Comparison of ENCODE assay signal across 18 cellular contexts in genomic region chr4:56727150-56727549, GRCh38. TPM values are rescaled to one million over a fixed set of nuclear protein-coding genes. Genes with fewer than 3 reads are reported as not detected.
A peak's percentile ranks its signal among the peaks of the same experiment; 100 is the strongest.
DNase-seq lines count a peak whose midpoint lies in the region; ATAC-seq and TF ChIP-seq lines count a peak whose summit lies in the region.
"Had no signal": no experiment of that assay in that cellular context is flagged by ENCODE, and none has a peak within 500 bp of the region (broad histone marks: within the 10 kb centered on the region; RNA-seq: fewer than 3 reads in every experiment).

No MANE protein-coding gene starts in this region.

- H3K23ac ChIP-seq in H9 (ENCODE audit: insufficient read length, low read depth, low read length) (no peak overlapping the region), IMR-90 (ENCODE audit: low read depth, low read length) (no peak overlapping the region)

- intact Hi-C loops in IMR-90 (cut with micrococcal nuclease): no loop called here
- intact Hi-C loops in activated CD4-positive, alpha-beta T cell treated with anti-CD3 and anti-CD28 coated beads for 36 hours (cut with DNase I, micrococcal nuclease): no loop called here

- POLR2A ChIA-PET in IMR-90 (lab: Charles Lee; ENCODE audit: unreplicated experiment): no interaction called here
- POLR2A ChIA-PET in activated CD4-positive, alpha-beta T cell treated with anti-CD3 and anti-CD28 coated beads for 36 hours (lab: Charles Lee): no interaction called here

- H3K79me1 ChIP-seq in H9 (ENCODE audit: insufficient read depth, low read depth, low read length, poor library complexity, severe bottlenecking): no peaks in the 10 kb centered on the region
- H3K79me1 ChIP-seq in IMR-90 (ENCODE audit: low read depth in 1 of 2, low read length in 2 of 2): no peaks in the 10 kb centered on the region

- no peaks in the 10 kb centered on the region for H3K23me2 ChIP-seq in H9 (ENCODE audit: insufficient read length, low read depth, low read length, poor library complexity, severe bottlenecking)

- H3K4me2 ChIP-seq in H9 (ENCODE audit: insufficient read depth, insufficient read length, low read length) (no peak overlapping the region), IMR-90 (ENCODE audit: low read depth, low read length) (no peak overlapping the region)

- DNase-seq in H9 (no peak), IMR-90 (peak; percentile 32), chondrocyte (ENCODE audit: low spot score) (no peak), myocyte (ENCODE audit: low read depth) (peak; percentile 32), NCI-H1105 treated with DMSO at 0.1 percent for 48 hours (lab: John Stamatoyannopoulos, UW) (no peak)
- no peak for DNase-seq in central memory CD4-positive, alpha-beta T cell
- DNase-seq in activated CD4-positive, alpha-beta T cell treated with anti-CD3 and anti-CD28 coated beads for 36 hours: no peak
- DNase-seq: activated CD4-positive, CD25-positive, alpha-beta regulatory T cell treated with anti-CD3 and anti-CD28 coated beads, Interleukin-2, amount 50 U/mL, for 72 hours; activated naive CD8-positive, alpha-beta T cell treated with anti-CD3 and anti-CD28 coated beads, Interleukin-2, amount 10 ng/mL, durations not matched to agents 7 days and 5 days; DND-41; left colon; NCI-H1436; NCI-H2171 treated with DMSO at 0.1 percent for 48 hours; NCI-H748 treated with DMSO at 0.1 percent for 48 hours; OCI-M1 had no signal

- no peak overlapping the region for H2BK5ac ChIP-seq in H9 (ENCODE audit: insufficient read length, low read length)
- H2BK5ac ChIP-seq in IMR-90 (ENCODE audit: low read depth, low read length, poor library complexity, severe bottlenecking): no peak overlapping the region

- H4K5ac ChIP-seq in H9 (ENCODE audit: insufficient read length, low read depth, low read length): no peak overlapping the region
- no peak overlapping the region for H4K5ac ChIP-seq in IMR-90 (ENCODE audit: low read depth, low read length)

- H2BK120ac ChIP-seq in H9 (ENCODE audit: low read depth, low read length, poor library complexity, severe bottlenecking): no peak overlapping the region
- H2BK120ac ChIP-seq in IMR-90 (ENCODE audit: low read depth, low read length): no peak overlapping the region

- H3T11ph ChIP-seq in H9 (ENCODE audit: low read length): no peak overlapping the region

- H3K27me3 ChIP-seq in H9 (ENCODE audit: insufficient read depth, low read length) (no peaks in the 10 kb centered on the region), IMR-90 (ENCODE audit: control insufficient read depth, insufficient read depth, low read length) (peaks cover 4% of the 10 kb centered on the region; the same call in 1 of the 2 replicates)
- H3K27me3 ChIP-seq: SJCRH30 had no signal

- no peak overlapping the region for H3K18ac ChIP-seq in H9 (ENCODE audit: insufficient read length, low read depth, low read length)
- no peak overlapping the region for H3K18ac ChIP-seq in IMR-90 (ENCODE audit: low read depth, low read length)

- H3K9me1 ChIP-seq in IMR-90 (ENCODE audit: insufficient read depth, low read length): 0 out of 2 replicates have a peak, but pooled peaks cover 3% of the 10 kb centered on the region

- H3K27me3 Mint-ChIP-seq in H9 (ENCODE audit: low read depth) (peaks cover 5% of the 10 kb centered on the region; the same call in 1 of the 2 replicates), chondrocyte (ENCODE audit: low read depth) (peaks cover 8% of the 10 kb centered on the region)
- H3K27me3 Mint-ChIP-seq in activated CD4-positive, alpha-beta T cell treated with anti-CD3 and anti-CD28 coated beads for 36 hours: no peaks in the 10 kb centered on the region
- H3K27me3 Mint-ChIP-seq: dendritic cell treated with granulocyte-macrophage colony-stimulating factor and Interleukin-4, amounts not matched to agents 40 ng/mL and 50 ng/mL, for 4 days had no signal

- peaks cover 5 to 7% of the 10 kb centered on the region in 2 experiments; a peak in 3 of 4 replicates for H3K4me1 Mint-ChIP-seq in H9
- H3K4me1 Mint-ChIP-seq in chondrocyte (ENCODE audit: low read depth): peaks cover 30% of the 10 kb centered on the region
- H3K4me1 Mint-ChIP-seq in activated CD4-positive, alpha-beta T cell treated with anti-CD3 and anti-CD28 coated beads for 36 hours: peaks cover 21% of the 10 kb centered on the region
- H3K4me1 Mint-ChIP-seq: brain had no signal

- H3K56ac ChIP-seq in H9 (ENCODE audit: insufficient read length, low read depth, low read length): no peak overlapping the region
- no peak overlapping the region for H3K56ac ChIP-seq in IMR-90 (ENCODE audit: extremely low read depth, insufficient read depth, low read length)

- H3K79me2 ChIP-seq in H9 (ENCODE audit: insufficient read depth, low read length): no peaks in the 10 kb centered on the region

- no peak overlapping the region for H3K4me3 ChIP-seq in IMR-90 (ENCODE audit: insufficient read depth, low read depth, low read length)
- H3K4me3 ChIP-seq: SJCRH30 had no signal

- TF ChIP-seq CTCF in H9 (conservative IDR thresholded peaks at IDR 0.05) (peak; percentile 32; the same call in 2 of the 3 replicates), IMR-90 (conservative IDR thresholded peaks at IDR 0.05; ENCODE audit: low read depth, low read length) (no peak), chondrocyte (IDR thresholded peaks at IDR 0.05) (no peak)

- H2BK20ac ChIP-seq in H9 (ENCODE audit: low read depth, low read length, poor library complexity, severe bottlenecking): no peak overlapping the region
- H2BK20ac ChIP-seq in IMR-90 (ENCODE audit: low read depth, low read length): no peak overlapping the region

- H3K27ac ChIP-seq in H9 (ENCODE audit: insufficient read length, low read depth, low read length) (no peak overlapping the region), IMR-90 (ENCODE audit: insufficient read depth, low read length) (no peak overlapping the region)
- H3K27ac ChIP-seq: SJCRH30 had no signal

- H2BK12ac ChIP-seq in H9 (ENCODE audit: insufficient read length, low read depth, low read length): no peak overlapping the region

- CTCF ChIA-PET in IMR-90 (lab: Yijun Ruan, JAX): interaction anchor here (0.9 kb wide), 1 partner anchor 73 kb away, joined by 4 read pairs; no protein-coding TSS in a partner anchor
- CTCF ChIA-PET in activated CD4-positive, alpha-beta T cell treated with anti-CD3 and anti-CD28 coated beads for 36 hours (lab: Charles Lee): interaction anchor here (1.0 kb wide), 1 partner anchor 12 kb away, joined by 3 read pairs; no protein-coding TSS in a partner anchor

- H2AK5ac ChIP-seq in H9 (ENCODE audit: insufficient read length, low read length) (no peak overlapping the region), IMR-90 (ENCODE audit: low read depth, low read length) (no peak overlapping the region)

- WGBS in H9 (ENCODE audit: extremely low coverage, insufficient read length, low lambda C conversion rate): no CpG with 5 or more reads among the region's 4 CpGs
- 55% methylated on average over 4 of the region's 4 CpGs; no CpG with 5 or more reads in 1 of the 2 experiments for WGBS in IMR-90 (ENCODE audit: extremely low coverage in 2 of 2, insufficient read length in 1 of 2), 2 experiments

- no peaks in the 10 kb centered on the region; a peak in 1 of 5 replicates for H3K9me3 Mint-ChIP-seq in H9
- H3K9me3 Mint-ChIP-seq in chondrocyte (ENCODE audit: low read depth): no peaks in the 10 kb centered on the region
- no peaks in the 10 kb centered on the region for H3K9me3 Mint-ChIP-seq in activated CD4-positive, alpha-beta T cell treated with anti-CD3 and anti-CD28 coated beads for 36 hours (ENCODE audit: low read depth)
- H3K9me3 Mint-ChIP-seq: dendritic cell treated with granulocyte-macrophage colony-stimulating factor and Interleukin-4, amounts not matched to agents 40 ng/mL and 50 ng/mL, for 4 days had no signal

- H4K20me1 ChIP-seq in H9 (ENCODE audit: control insufficient read depth, insufficient read depth, insufficient read length) (no peaks in the 10 kb centered on the region), IMR-90 (ENCODE audit: insufficient read depth, low read length) (no peaks in the 10 kb centered on the region)

- no peak overlapping the region for H3K14ac ChIP-seq in H9 (ENCODE audit: insufficient read depth, low read length)
- no peak overlapping the region for H3K14ac ChIP-seq in IMR-90 (replicated peaks; ENCODE audit: low read depth, low read length)

- no peak for TF ChIP-seq POLR2A in IMR-90 (IDR thresholded peaks at IDR 0.05; ENCODE audit: low read depth, low read length)

- no peaks in the 10 kb centered on the region for H3K36me3 Mint-ChIP-seq in H9 (ENCODE audit: insufficient read depth in 1 of 3, low read depth in 3 of 3)
- H3K36me3 Mint-ChIP-seq in chondrocyte (ENCODE audit: low read depth): peaks cover 2% of the 10 kb centered on the region
- H3K36me3 Mint-ChIP-seq in activated CD4-positive, alpha-beta T cell treated with anti-CD3 and anti-CD28 coated beads for 36 hours (ENCODE audit: low read depth): no peaks in the 10 kb centered on the region
- H3K36me3 Mint-ChIP-seq: activated naive CD8-positive, alpha-beta T cell treated with anti-CD3 and anti-CD28 coated beads, Interleukin-2, amount 10 ng/mL, durations not matched to agents 7 days and 5 days; brain had no signal

- no peaks in the 10 kb centered on the region for H3K36me3 ChIP-seq in IMR-90 (ENCODE audit: control insufficient read depth, insufficient read depth, low read length)
- H3K36me3 ChIP-seq: SJCRH30 had no signal

- H3K27ac Mint-ChIP-seq in H9: no peak overlapping the region
- H3K27ac Mint-ChIP-seq in chondrocyte (ENCODE audit: unreplicated experiment): peak overlapping the region; percentile 37
- H3K27ac Mint-ChIP-seq in activated CD4-positive, alpha-beta T cell treated with anti-CD3 and anti-CD28 coated beads for 36 hours: no peak overlapping the region
- H3K27ac Mint-ChIP-seq: activated naive CD8-positive, alpha-beta T cell treated with anti-CD3 and anti-CD28 coated beads, Interleukin-2, amount 10 ng/mL, durations not matched to agents 7 days and 5 days; brain; dendritic cell treated with granulocyte-macrophage colony-stimulating factor and Interleukin-4, amounts not matched to agents 40 ng/mL and 50 ng/mL, for 4 days had no signal

- no peak overlapping the region for H4K91ac ChIP-seq in H9 (ENCODE audit: insufficient read length, low read depth, low read length)
- no peak overlapping the region for H4K91ac ChIP-seq in IMR-90 (ENCODE audit: insufficient read depth, low read depth, low read length)

- no peak overlapping the region for H2AK9ac ChIP-seq in IMR-90 (replicated peaks; ENCODE audit: low read depth, low read length, poor library complexity)

- no peak for TF ChIP-seq RAD21 in IMR-90 (IDR thresholded peaks at IDR 0.05; ENCODE audit: low read length)

- H2BK15ac ChIP-seq in H9 (ENCODE audit: low read depth, low read length): no peak overlapping the region
- H2BK15ac ChIP-seq in IMR-90 (ENCODE audit: low read depth, low read length): no peak overlapping the region

- no TSS peak for BruUV-seq in IMR-90 (replicated peaks; lab: Mats Ljungman, UMichigan)

- ATAC-seq in IMR-90 (ENCODE audit: low read depth): peak; percentile 58
- no peak for ATAC-seq in activated CD4-positive, alpha-beta T cell treated with anti-CD3 and anti-CD28 coated beads for 36 hours
- ATAC-seq: left colon had no signal

- H2AFZ ChIP-seq in H9 (ENCODE audit: low read length) (no peak overlapping the region), IMR-90 (replicated peaks; ENCODE audit: low read length, poor library complexity) (no peak overlapping the region)

- no peaks in the 10 kb centered on the region for H3K9me3 ChIP-seq in H9 (ENCODE audit: control insufficient read depth, low read depth, low read length)
- no peaks in the 10 kb centered on the region for H3K9me3 ChIP-seq in IMR-90 (ENCODE audit: control insufficient read depth, insufficient read depth, low read length)

- H3K4me1 ChIP-seq in H9 (ENCODE audit: insufficient read depth, low read length) (no peaks in the 10 kb centered on the region), IMR-90 (ENCODE audit: control insufficient read depth, insufficient read depth, low read length) (peaks cover 2% of the 10 kb centered on the region; the same call in 1 of the 2 replicates)
- H3K4me1 ChIP-seq: SJCRH30 had no signal

- in situ Hi-C loops in IMR-90 (cut with MboI; ENCODE audit: low sequenced_read_pairs): no loop called here

- dilution Hi-C loops in IMR-90 (cut with HindIII; ENCODE audit: low sequenced_read_pairs, unreplicated experiment): no loop called here

- H3K4me3 Mint-ChIP-seq in H9: no peak overlapping the region
- no peak overlapping the region for H3K4me3 Mint-ChIP-seq in chondrocyte (ENCODE audit: unreplicated experiment)
- no peak overlapping the region for H3K4me3 Mint-ChIP-seq in activated CD4-positive, alpha-beta T cell treated with anti-CD3 and anti-CD28 coated beads for 36 hours
- H3K4me3 Mint-ChIP-seq: activated naive CD8-positive, alpha-beta T cell treated with anti-CD3 and anti-CD28 coated beads, Interleukin-2, amount 10 ng/mL, durations not matched to agents 7 days and 5 days; brain; dendritic cell treated with granulocyte-macrophage colony-stimulating factor and Interleukin-4, amounts not matched to agents 40 ng/mL and 50 ng/mL, for 4 days had no signal

- no peak overlapping the region for H4K8ac ChIP-seq in H9 (replicated peaks; ENCODE audit: insufficient read length, low read depth, low read length)
- H4K8ac ChIP-seq in IMR-90 (ENCODE audit: low read depth in 2 of 2, low read length in 2 of 2): no peak overlapping the region

- no peak overlapping the region for H3K9ac ChIP-seq in H9 (ENCODE audit: extremely low read depth, insufficient read length, low read length)
- no peak overlapping the region for H3K9ac ChIP-seq in IMR-90 (ENCODE audit: low read depth, low read length)

- H3K4ac ChIP-seq in H9 (ENCODE audit: low read depth, low read length): no peak overlapping the region
- H3K4ac ChIP-seq in IMR-90 (ENCODE audit: low read depth, low read length): no peak overlapping the region

RNA-seq across cellular contexts. Expression of gene HOPX, which starts 46.1 kb away (rescaled TPM):
- total RNA-seq in H9 (2021) (not detected in 2 replicates), IMR-90 (2012; rRNA removed) (1.3 and 1.7 TPM in 2 replicates), chondrocyte (2.0 to 2.7 TPM in 2 of 3 replicates, not detected in the other), myocyte (4.1 and 9.4 TPM in 2 replicates)
- 1.7 and 2.0 TPM in 2 replicates for polyA plus RNA-seq in IMR-90 (2012; rRNA removed)
- polyA plus RNA-seq in IMR-90 (2012; cell fraction: cytosol; rRNA removed): 1.2 and 1.5 TPM in 2 replicates
- polyA plus RNA-seq in IMR-90 (2012; cell fraction: nucleus; rRNA removed; ENCODE audit: low replicate concordance): 0.47 and 0.64 TPM in 2 replicates
- 6.1 TPM for polyA plus RNA-seq in myocyte (2012)
- 10 to 100 TPM; 56.3 to 83.9 TPM for total RNA-seq in activated CD4-positive, alpha-beta T cell treated with anti-CD3 and anti-CD28 coated beads for 36 hours
- total RNA-seq: SJCRH30 had no signal

Comparison
In these comparisons a context has a peak if more than half of its experiments do, and no peak if none do; other contexts are left out.
1. DNase-seq: peak in IMR-90 (single experiment) and myocyte (single experiment); none in H9 (single experiment), chondrocyte (single experiment), NCI-H1105 treated with DMSO at 0.1 percent for 48 hours (single experiment), central memory CD4-positive, alpha-beta T cell (single experiment) and activated CD4-positive, alpha-beta T cell treated with anti-CD3 and anti-CD28 coated beads for 36 hours (single experiment).